ENCODE assay signal across 8 cellular contexts in genomic region chr1:19435181-19435580, GRCh38. TPM values are rescaled to one million over a fixed set of nuclear protein-coding genes. Genes with fewer than 3 reads are reported as not detected.
DNase-seq lines count a peak whose midpoint lies in the region; ATAC-seq and TF ChIP-seq lines count a peak whose summit lies in the region.

No MANE protein-coding gene starts in this region.

- peak overlapping the region in 57 of 59 donors; percentile 3 to 90 (median 73) for H3K27ac ChIP-seq in dorsolateral prefrontal cortex

- H3K27me3 Mint-ChIP-seq in natural killer cell treated with Interleukin-12 subunit alpha and Interleukin-12 subunit beta and Interleukin-15 and Interleukin-18, amount 100 ng/mL, for 72 hours = no peaks in the 10 kb centered on the region

- intact Hi-C loops in Right ventricle myocardium inferior (cut with DNase I) = loop anchor here (5.0 kb wide), 2 partner anchors 33 to 52 kb away; partner anchors contain the start of gene CAPZB
- intact Hi-C loops in cardiac septum (cut with DNase I) = loop anchor here (5.0 kb wide), 2 partner anchors 33 to 212 kb away; no protein-coding TSS in a partner anchor
- intact Hi-C loops in dorsolateral prefrontal cortex (cut with DNase I) = loop anchor here in 1 of 2 donors (10.0 kb wide), 1 partner anchor 50 kb away; the partner anchor contains the start of gene CAPZB

- H3K9me3 Mint-ChIP-seq in natural killer cell treated with Interleukin-12 subunit alpha and Interleukin-12 subunit beta and Interleukin-15 and Interleukin-18, amount 100 ng/mL, for 72 hours = no peaks in the 10 kb centered on the region

- H3K27ac Mint-ChIP-seq in natural killer cell treated with Interleukin-12 subunit alpha and Interleukin-12 subunit beta and Interleukin-15 and Interleukin-18, amount 100 ng/mL, for 72 hours = peak overlapping the region; percentile 52 to 85

- peaks cover 64 to 70% of the 10 kb centered on the region in 2 donors for H3K4me1 Mint-ChIP-seq in natural killer cell treated with Interleukin-12 subunit alpha and Interleukin-12 subunit beta and Interleukin-15 and Interleukin-18, amount 100 ng/mL, for 72 hours (ENCODE audit: low read depth in 2 of 2)

- no peak overlapping the region for H3K4me3 Mint-ChIP-seq in natural killer cell treated with Interleukin-12 subunit alpha and Interleukin-12 subunit beta and Interleukin-15 and Interleukin-18, amount 100 ng/mL, for 72 hours

- peak; percentile 50 for ATAC-seq in Right ventricle myocardium inferior
- no peak for ATAC-seq in natural killer cell treated with Interleukin-12 subunit alpha and Interleukin-12 subunit beta and Interleukin-15 and Interleukin-18, amount 100 ng/mL, for 72 hours

- H3K27me3 ChIP-seq in dorsolateral prefrontal cortex = no peaks in the 10 kb centered on the region

- no peak for TF ChIP-seq CTCF in dorsolateral prefrontal cortex (IDR thresholded peaks at IDR 0.05 in 54 of 56, conservative IDR thresholded peaks at IDR 0.05 in 2 of 56; ENCODE audit: low read depth in 1 of 56, partially characterized antibody in 56 of 56)

- H3K36me3 Mint-ChIP-seq in natural killer cell treated with Interleukin-12 subunit alpha and Interleukin-12 subunit beta and Interleukin-15 and Interleukin-18, amount 100 ng/mL, for 72 hours = no peaks in the 10 kb centered on the region

- DNase-seq in Right ventricle myocardium inferior (ENCODE audit: missing footprints) = no peak
- DNase-seq in cardiac septum (ENCODE audit: low spot score) = no peak
- no peak for DNase-seq in dorsolateral prefrontal cortex
- DNase-seq in natural killer cell treated with Interleukin-12 subunit alpha and Interleukin-12 subunit beta and Interleukin-15 and Interleukin-18, amount 100 ng/mL, for 72 hours (ENCODE audit: low spot score) = no peak
- no peak for DNase-seq in GOT3 (lab: John Stamatoyannopoulos, UW)
- no peak for DNase-seq in HPDE6-E6E7 (ENCODE audit: extremely low spot score)
- DNase-seq in cerebellum (ENCODE audit: low spot score) = no peak
- DNase-seq in glomerular visceral epithelial cell (ENCODE audit: extremely low spot score) = no peak

- peak overlapping the region in 1 of 59 donors; percentile 5 for H3K4me3 ChIP-seq in dorsolateral prefrontal cortex

RNA-seq across cellular contexts. Expression of gene CAPZB, which starts 50.2 kb away (rescaled TPM):
- total RNA-seq in Right ventricle myocardium inferior (267 TPM), cardiac septum (213 TPM), dorsolateral prefrontal cortex (100 to 1,000 TPM; 118 to 250 (median 198) TPM), cerebellum (45.8 TPM)
- total RNA-seq in natural killer cell treated with Interleukin-12 subunit alpha and Interleukin-12 subunit beta and Interleukin-15 and Interleukin-18, amount 100 ng/mL, for 72 hours = 100 to 1,000 TPM; 270 to 359 TPM
